1 cellular context compared by ENCODE assay signal in genomic region chr19:2425622-2426581, GRCh38.
TF ChIP-seq lines count a peak whose summit lies in the region.

No MANE protein-coding gene starts in this region.

TF ChIP-seq in H1, 55 proteins besides CTCF, POLR2A, EP300 and RAD21:
- TF ChIP-seq TCF12 (IDR thresholded peaks at IDR 0.05; ENCODE audit: low read depth, low read length) (no peak), CHD2 (IDR thresholded peaks at IDR 0.05; ENCODE audit: low read length) (no peak), SRF (IDR thresholded peaks at IDR 0.05; ENCODE audit: low read depth, low read length) (no peak), POLR2AphosphoS5 (IDR thresholded peaks at IDR 0.05; ENCODE audit: low read depth, low read length) (peak; percentile 47; the same call in 1 of the 2 replicates)
